In the genomic region with DNA sequence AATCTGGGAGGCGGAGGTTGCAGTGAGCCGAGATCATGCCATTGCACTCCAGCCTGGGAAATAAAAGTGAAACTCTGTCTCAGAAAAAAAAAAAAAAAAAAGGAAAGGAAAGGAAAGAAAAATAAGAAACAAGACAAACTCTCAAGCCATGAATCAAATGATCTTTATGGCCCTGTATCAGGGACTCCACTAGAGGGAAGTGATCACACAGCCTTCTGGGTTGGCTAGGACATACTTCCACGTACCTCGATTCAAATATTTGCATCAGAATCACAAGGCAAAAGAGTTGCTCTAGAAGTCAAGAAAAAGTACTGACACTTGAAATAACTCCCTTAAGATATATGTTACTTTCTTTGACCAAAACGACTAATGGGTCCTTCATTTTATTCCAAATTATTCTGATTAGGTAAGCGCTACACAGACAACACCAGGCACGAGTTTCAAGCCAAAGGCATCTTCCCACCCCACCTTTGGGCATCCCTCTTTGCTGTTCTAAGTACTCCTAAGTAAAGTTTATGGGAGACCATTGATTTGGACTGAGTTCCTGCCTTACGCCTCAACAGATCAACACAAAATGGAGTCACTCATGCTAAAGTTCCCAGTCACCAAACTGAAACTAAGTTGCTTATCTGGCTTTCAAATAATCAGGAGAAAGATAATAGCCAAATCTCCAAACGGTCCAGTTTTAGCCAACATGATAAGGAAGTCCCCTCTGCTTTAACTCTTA, we compare ENCODE assay signal across 17 cellular contexts.
DNase-seq lines count a peak whose midpoint lies in the region; ATAC-seq, FAIRE-seq and TF ChIP-seq lines count a peak whose summit lies in the region.
"Had no signal": no experiment of that assay in that cellular context is flagged by ENCODE, and none has a peak within 500 bp of the region (broad histone marks: within the 10 kb centered on the region; RNA-seq: fewer than 3 reads in every experiment).

No MANE protein-coding gene starts in this region.

- SMC1A ChIA-PET in GM12878 (lab: Charles Lee; ENCODE audit: uncharacterized antibody, unreplicated experiment) = interaction anchor here (0.8 to 2.3 kb wide), 14 partner anchors 11 to 154 kb away, joined by 3 to 34 read pairs (median 4); a partner anchor contains a TSS

- H3K14ac ChIP-seq in IMR-90 (replicated peaks; ENCODE audit: low read depth, low read length) = 0 out of 2 replicates have a peak overlapping the region, but pooled peaks have one; percentile 15

- no peak overlapping the region for H3K27ac ChIP-seq in IMR-90 (ENCODE audit: insufficient read depth, low read length)
- no peak overlapping the region for H3K27ac ChIP-seq in GM12878 (ENCODE audit: control insufficient read depth, insufficient read depth)
- H3K27ac ChIP-seq: epithelial cell of prostate, hepatocyte had no signal

- TF ChIP-seq EP300 in GM12878 (IDR thresholded peaks at IDR 0.05; ENCODE audit: borderline replicate concordance in 1 of 2, control insufficient read depth in 1 of 2, low read depth in 2 of 2, low read length in 2 of 2) = no peak

- no peak overlapping the region for H2BK120ac ChIP-seq in IMR-90 (ENCODE audit: low read depth, low read length)

- H3K4me3 ChIP-seq in IMR-90 (ENCODE audit: insufficient read depth, low read depth, low read length) = no peak overlapping the region
- no peak overlapping the region for H3K4me3 ChIP-seq in GM12878
- H3K4me3 ChIP-seq: hepatocyte had no signal

- H3K36me3 Mint-ChIP-seq in naive B cell = no peaks in the 10 kb centered on the region
- H3K36me3 Mint-ChIP-seq: activated naive CD4-positive, alpha-beta T cell treated with anti-CD3 and anti-CD28 coated beads, Interleukin-2, amount 50 U/mL, for 72 hours; CD4-positive, CD25-positive, alpha-beta regulatory T cell had no signal

- POLR2A ChIA-PET in GM10248 (lab: Yijun Ruan, JAX) (no interaction called here), IMR-90 (lab: Charles Lee; ENCODE audit: unreplicated experiment) (no interaction called here), GM12878 (lab: Charles Lee) (no interaction called here)

- TF ChIP-seq POLR2A in IMR-90 (IDR thresholded peaks at IDR 0.05; ENCODE audit: low read depth, low read length) = no peak
- no peak for TF ChIP-seq POLR2A in GM12878 (IDR thresholded peaks at IDR 0.05; ENCODE audit: low read depth, low read length)

- no peak overlapping the region for H3K23ac ChIP-seq in IMR-90 (ENCODE audit: low read depth, low read length)

- H2AK5ac ChIP-seq in IMR-90 (ENCODE audit: low read depth, low read length) = no peak overlapping the region

- H2BK5ac ChIP-seq in IMR-90 (ENCODE audit: low read depth, low read length, poor library complexity, severe bottlenecking) = no peak overlapping the region

- H2BK15ac ChIP-seq in IMR-90 (ENCODE audit: low read depth, low read length) = no peak overlapping the region

- no peaks in the 10 kb centered on the region for H3K79me2 ChIP-seq in GM12878 (ENCODE audit: control insufficient read depth, insufficient read depth, low read length)
- H3K79me2 ChIP-seq: hepatocyte had no signal

- H2BK20ac ChIP-seq in IMR-90 (ENCODE audit: low read depth, low read length) = no peak overlapping the region; the same call in 1 of the 2 replicates

- no peaks in the 10 kb centered on the region for H3K4me1 ChIP-seq in IMR-90 (ENCODE audit: control insufficient read depth, insufficient read depth, low read length)
- H3K4me1 ChIP-seq in GM12878 (ENCODE audit: control insufficient read depth, insufficient read depth, low read length) = no peaks in the 10 kb centered on the region

- FAIRE-seq in GM12878 (lab: Jason Lieb, UNC) = no peak

- no peak overlapping the region for H2AK9ac ChIP-seq in IMR-90 (replicated peaks; ENCODE audit: low read depth, low read length, poor library complexity)

- H3K9me1 ChIP-seq in IMR-90 (ENCODE audit: insufficient read depth, low read length) = no peaks in the 10 kb centered on the region

- H3K4me2 ChIP-seq in IMR-90 (ENCODE audit: low read depth, low read length) = no peak overlapping the region
- no peak overlapping the region for H3K4me2 ChIP-seq in GM12878 (ENCODE audit: control insufficient read depth, insufficient read depth)
- H3K4me2 ChIP-seq: hepatocyte had no signal

- RAD21 ChIA-PET in GM12878 (lab: Charles Lee; ENCODE audit: unreplicated experiment) = interaction anchor here (0.7 to 4.6 kb wide), 9 partner anchors 10 to 203 kb away, joined by 4 to 44 read pairs (median 5); a partner anchor contains a TSS

- no peaks in the 10 kb centered on the region for H4K20me1 ChIP-seq in IMR-90 (ENCODE audit: insufficient read depth, low read length)
- no peaks in the 10 kb centered on the region for H4K20me1 ChIP-seq in GM12878 (ENCODE audit: control insufficient read depth, insufficient read depth)

- TF ChIP-seq CTCF in GM10248 (IDR thresholded peaks at IDR 0.05; ENCODE audit: control extremely low read depth, extremely low read depth, low read depth, missing control alignments) (peak; percentile 20), IMR-90 (conservative IDR thresholded peaks at IDR 0.05; ENCODE audit: low read depth, low read length) (no peak), GM12878 (IDR thresholded peaks at IDR 0.05 in 2 of 3, conservative IDR thresholded peaks at IDR 0.05 in 1 of 3; ENCODE audit: control insufficient read depth in 2 of 3, extremely low read depth in 1 of 3, insufficient read depth in 1 of 3, low read depth in 3 of 3, low read length in 3 of 3) (peak; percentile 19 to 45 (median 34); a peak in 4 of 6 replicates)

- H3K27me3 ChIP-seq in IMR-90 (ENCODE audit: control insufficient read depth, insufficient read depth, low read length) (no peaks in the 10 kb centered on the region), GM12878 (replicated peaks in 1 of 2; ENCODE audit: control insufficient read depth in 2 of 2, insufficient read depth in 2 of 2, low read length in 1 of 2) (no peaks in the 10 kb centered on the region)
- H3K27me3 ChIP-seq: hepatocyte had no signal

- TF ChIP-seq RAD21 in IMR-90 (IDR thresholded peaks at IDR 0.05; ENCODE audit: low read length) (0 out of 2 replicates have a peak, but pooled peaks have one; percentile 10), GM12878 (IDR thresholded peaks at IDR 0.05; ENCODE audit: insufficient read depth, low read depth, low read length) (peak; percentile 63)

- no peaks in the 10 kb centered on the region for H3K36me3 ChIP-seq in IMR-90 (ENCODE audit: control insufficient read depth, insufficient read depth, low read length)
- H3K36me3 ChIP-seq in GM12878 (ENCODE audit: control insufficient read depth in 2 of 2, insufficient read depth in 2 of 2, low read length in 1 of 2) = no peaks in the 10 kb centered on the region

- H4K91ac ChIP-seq in IMR-90 (ENCODE audit: insufficient read depth, low read depth, low read length) = no peak overlapping the region

- H3K9ac ChIP-seq in IMR-90 (ENCODE audit: low read depth, low read length) (no peak overlapping the region), GM12878 (ENCODE audit: control insufficient read depth, insufficient read depth, low read length) (no peak overlapping the region)

- H4K5ac ChIP-seq in IMR-90 (ENCODE audit: low read depth, low read length) = no peak overlapping the region

- ATAC-seq in IMR-90 (ENCODE audit: low read depth) (no peak), GM12878 (peak; percentile 76), naive B cell (ENCODE audit: low read depth in 2 of 2) (peak; percentile 32 to 77)
- ATAC-seq: activated naive CD4-positive, alpha-beta T cell treated with anti-CD3 and anti-CD28 coated beads, Interleukin-2, amount 50 U/mL, for 72 hours; left cardiac atrium had no signal

- H3K4me3 Mint-ChIP-seq in naive B cell = no peak overlapping the region
- H3K4me3 Mint-ChIP-seq: CD4-positive, CD25-positive, alpha-beta regulatory T cell; central memory CD8-positive, alpha-beta T cell had no signal

- peaks cover 0 to 6% (median 5%) of the 10 kb centered on the region in 3 donors for H3K27me3 Mint-ChIP-seq in naive B cell

- CTCF ChIA-PET in GM10248 (lab: Yijun Ruan, JAX) (interaction anchor here (0.9 to 1.9 kb wide), 4 partner anchors 10 to 111 kb away, joined by 3 to 9 read pairs (median 4); no protein-coding TSS in a partner anchor), IMR-90 (lab: Yijun Ruan, JAX) (interaction anchor here (0.9 to 1.1 kb wide), 2 partner anchors 11 to 12 kb away, joined by 3 read pairs; no protein-coding TSS in a partner anchor), GM12878 (lab: Yijun Ruan, JAX) (interaction anchor here (0.7 to 3.9 kb wide), 6 partner anchors 11 to 111 kb away, joined by 3 to 62 read pairs (median 5); no protein-coding TSS in a partner anchor)

- WGBS in IMR-90 (ENCODE audit: extremely low coverage in 2 of 2, insufficient read length in 1 of 2), 2 experiments = 33% methylated on average over 1 of the region's 9 CpGs; no CpG with 5 or more reads in 1 of the 2 experiments
- 51% methylated on average over 9 of the region's 9 CpGs for WGBS in GM12878 (ENCODE audit: insufficient coverage, insufficient replicate concordance, low lambda C conversion rate, missing lambda C conversion rate)

- peak; percentile 29 for DNase-seq in GM10248 (ENCODE audit: extremely low spot score)
- DNase-seq in IMR-90 = no peak
- no peak for DNase-seq in GM12878 (ENCODE audit: low read depth, low spot score)
- DNase-seq in naive B cell = peak; percentile 15
- no peak for DNase-seq in NCI-H1417 (lab: John Stamatoyannopoulos, UW)
- no peak for DNase-seq in NCI-H82 (lab: John Stamatoyannopoulos, UW)
- DNase-seq in SW480 (ENCODE audit: low spot score) = no peak
- DNase-seq: CD4-positive, CD25-positive, alpha-beta regulatory T cell; GOT3; left cardiac atrium; NCI-H2107; retina; trophoblast cell had no signal

- H3K9me3 Mint-ChIP-seq in naive B cell = peaks cover 0 to 2% (median 0%) of the 10 kb centered on the region in 7 donors
- H3K9me3 Mint-ChIP-seq: activated naive CD4-positive, alpha-beta T cell treated with anti-CD3 and anti-CD28 coated beads, Interleukin-2, amount 50 U/mL, for 72 hours; CD4-positive, CD25-positive, alpha-beta regulatory T cell; central memory CD8-positive, alpha-beta T cell had no signal

- in situ Hi-C loops in IMR-90 (cut with MboI; ENCODE audit: low sequenced_read_pairs) = no loop called here
- in situ Hi-C loops in GM12878 (cut with MboI) = no loop called here

- no peaks in the 10 kb centered on the region for H3K79me1 ChIP-seq in IMR-90 (ENCODE audit: low read depth in 1 of 2, low read length in 2 of 2)

- H3K4ac ChIP-seq in IMR-90 (ENCODE audit: low read depth, low read length) = no peak overlapping the region

- H3K4me1 Mint-ChIP-seq in naive B cell = no peaks in the 10 kb centered on the region
- H3K4me1 Mint-ChIP-seq: CD4-positive, CD25-positive, alpha-beta regulatory T cell; central memory CD8-positive, alpha-beta T cell had no signal

- BruUV-seq in IMR-90 (replicated peaks; lab: Mats Ljungman, UMichigan) = no TSS peak
- BruUV-seq in GM12878 (replicated peaks; lab: Mats Ljungman, UMichigan) = no TSS peak

- no peak overlapping the region for H3K18ac ChIP-seq in IMR-90 (ENCODE audit: low read depth, low read length)

- H3K9me3 ChIP-seq in IMR-90 (ENCODE audit: control insufficient read depth, insufficient read depth, low read length) (no peaks in the 10 kb centered on the region; the same call in 1 of the 2 replicates), GM12878 (replicated peaks; ENCODE audit: control insufficient read depth, insufficient read depth, low read length) (no peaks in the 10 kb centered on the region)

- H2AFZ ChIP-seq in IMR-90 (replicated peaks; ENCODE audit: low read length, poor library complexity) = peak overlapping the region; percentile 51
- no peak overlapping the region; the same call in 1 of the 2 replicates for H2AFZ ChIP-seq in GM12878 (ENCODE audit: control insufficient read depth, low read depth, low read length)
- H2AFZ ChIP-seq: hepatocyte had no signal

- intact Hi-C loops in IMR-90 (cut with micrococcal nuclease) = no loop called here
- intact Hi-C loops in GM12878 (cut with micrococcal nuclease; ENCODE audit: unreplicated experiment) = loop anchor here (1.0 to 5.0 kb wide), 2 partner anchors 35 to 111 kb away; no protein-coding TSS in a partner anchor

- H4K8ac ChIP-seq in IMR-90 (ENCODE audit: low read depth in 2 of 2, low read length in 2 of 2) = no peak overlapping the region

- H3K56ac ChIP-seq in IMR-90 (ENCODE audit: extremely low read depth, insufficient read depth, low read length) = no peak overlapping the region

- H3K27ac Mint-ChIP-seq in naive B cell = peak overlapping the region in 2 of 6 donors; percentile 30 to 60
- H3K27ac Mint-ChIP-seq: activated naive CD4-positive, alpha-beta T cell treated with anti-CD3 and anti-CD28 coated beads, Interleukin-2, amount 50 U/mL, for 72 hours had no signal

- dilution Hi-C loops in IMR-90 (cut with HindIII; ENCODE audit: low sequenced_read_pairs, unreplicated experiment) = no loop called here

Comparison
In these comparisons a context has a peak if more than half of its experiments do, and no peak if none do; other contexts are left out.
1. DNase-seq: peak in GM10248 (single experiment) and naive B cell (single experiment); none in IMR-90 (single experiment), GM12878 (single experiment), NCI-H1417 (0 of 3), NCI-H82 (single experiment) and SW480 (single experiment).